ENCODE assay signal across 18 cellular contexts in genomic region chr15:68107142-68107541, GRCh38.
"Had no signal": no experiment of that assay in that cellular context is flagged by ENCODE, and none has a peak within 500 bp of the region (broad histone marks: within the 10 kb centered on the region; RNA-seq: fewer than 3 reads in every experiment).

No MANE protein-coding gene starts in this region.

- H3K27me3 Mint-ChIP-seq: activated naive CD4-positive, alpha-beta T cell treated with anti-CD3 and anti-CD28 coated beads, Interleukin-2, amount 50 U/mL, for 24 hours; memory B cell; stimulated activated memory B cell treated with anti-CD40 and anti-IgM and Interleukin-4, amounts not matched to agents 10 μg/mL and 1 μg/mL and 100 μg/mL, for 72 hours had no signal

- H3K9me3 ChIP-seq: gastroesophageal sphincter, pancreas had no signal

- H3K27ac Mint-ChIP-seq: activated naive CD4-positive, alpha-beta T cell treated with anti-CD3 and anti-CD28 coated beads, Interleukin-2, amount 50 U/mL, for 24 hours; activated T-cell treated with anti-CD3 and anti-CD28 coated beads, Interleukin-2, amount 50 U/mL, for 72 hours; memory B cell; stimulated activated memory B cell treated with anti-CD40 and anti-IgM and Interleukin-4, amounts not matched to agents 10 μg/mL and 1 μg/mL and 100 μg/mL, for 72 hours; T-helper 1 cell treated with Interleukin-12 subunit alpha and Interleukin-12 subunit beta and Interleukin-4 antibody, amounts not matched to agents 30 μg/mL and 1 μg/mL, for 36 hours had no signal

- H3K4me3 Mint-ChIP-seq: activated naive CD4-positive, alpha-beta T cell treated with anti-CD3 and anti-CD28 coated beads, Interleukin-2, amount 50 U/mL, for 24 hours; activated T-cell treated with anti-CD3 and anti-CD28 coated beads, Interleukin-2, amount 50 U/mL, for 72 hours; memory B cell; natural killer cell; stimulated activated memory B cell treated with anti-CD40 and anti-IgM and Interleukin-4, amounts not matched to agents 10 μg/mL and 1 μg/mL and 100 μg/mL, for 72 hours; T-helper 1 cell treated with Interleukin-12 subunit alpha and Interleukin-12 subunit beta and Interleukin-4 antibody, amounts not matched to agents 30 μg/mL and 1 μg/mL, for 36 hours had no signal

- H3K27ac ChIP-seq: dorsolateral prefrontal cortex, gastroesophageal sphincter, heart left ventricle, spleen had no signal

- DNase-seq: activated CD4-positive, alpha-beta T cell treated with anti-CD3 and anti-CD28 coated beads for 1 hour; activated CD8-positive, alpha-beta memory T cell treated with anti-CD3 and anti-CD28 coated beads for 24 hours; activated CD8-positive, alpha-beta memory T cell treated with anti-CD3 and anti-CD28 coated beads, Interleukin-2, amount 50 U/mL, for 48 hours; activated effector memory CD4-positive, alpha-beta T cell treated with anti-CD3 and anti-CD28 coated beads, Interleukin-2, amount 50 U/mL, for 16 hours; activated T-cell treated with anti-CD3 and anti-CD28 coated beads, Interleukin-2, amount 50 U/mL, for 72 hours; dorsolateral prefrontal cortex; heart left ventricle; left ventricle myocardium superior; natural killer cell; pancreas; spleen; stimulated activated CD4-positive, alpha-beta T cell treated with anti-CD3 and anti-CD28 coated beads, Interleukin-4, amount 100 ng/mL, for 4 hours had no signal

- H3K36me3 ChIP-seq: pancreas had no signal

- H3K9me3 Mint-ChIP-seq: activated naive CD4-positive, alpha-beta T cell treated with anti-CD3 and anti-CD28 coated beads, Interleukin-2, amount 50 U/mL, for 24 hours had no signal

- H3K4me3 ChIP-seq: dorsolateral prefrontal cortex, gastroesophageal sphincter, heart left ventricle, pancreas, spleen had no signal

- ATAC-seq: activated T-cell treated with anti-CD3 and anti-CD28 coated beads, Interleukin-2, amount 50 U/mL, for 72 hours; gastroesophageal sphincter; natural killer cell; sciatic nerve; stimulated activated memory B cell treated with anti-CD40 and anti-IgM and Interleukin-4, amounts not matched to agents 10 μg/mL and 1 μg/mL and 100 μg/mL, for 72 hours had no signal

- H3K27me3 ChIP-seq: dorsolateral prefrontal cortex, gastroesophageal sphincter, heart left ventricle, pancreas, spleen had no signal
